ENCODE assay signal across 7 cellular contexts in genomic region chr16:74396521-74397017, GRCh38. TPM values are rescaled to one million over a fixed set of nuclear protein-coding genes. Genes with fewer than 3 reads are reported as not detected.
DNase-seq lines count a peak whose midpoint lies in the region; ATAC-seq, FAIRE-seq and TF ChIP-seq lines count a peak whose summit lies in the region.
"Not testable (repeated sequence)": the region's sequence is repeated elsewhere in the genome, so short reads cannot be mapped to it uniquely, and the experiment has no call there.

No MANE protein-coding gene starts in this region.

- H3K27ac Mint-ChIP-seq in neural progenitor cell, result peak overlapping the region; percentile 81
- H3K27ac Mint-ChIP-seq in stimulated activated effector memory CD8-positive, alpha-beta T cell treated with anti-CD3 and anti-CD28 coated beads, Interleukin-12 subunit alpha, Interleukin-12 subunit beta, amount 100 ng/mL, for 72 hours, result not testable (repeated sequence)

- TF ChIP-seq POLR2A in adrenal gland (IDR thresholded peaks at IDR 0.05), result peak in 1 of 2 donors; percentile 51

- not testable (repeated sequence) for H3K79me2 ChIP-seq in neural progenitor cell (ENCODE audit: low read depth)

- peak overlapping the region; percentile 17 to 81 (median 71) for H3K27ac ChIP-seq in adrenal gland
- H3K27ac ChIP-seq in left lung, neural progenitor cell: not testable (repeated sequence)

- H3K9me3 ChIP-seq in adrenal gland (replicated peaks in 1 of 3); left lung; neural progenitor cell (ENCODE audit: low read depth): not testable (repeated sequence)

- intact Hi-C loops in adrenal gland (cut with DNase I); Right ventricle myocardium inferior (cut with DNase I); left lung (cut with DNase I): not testable (repeated sequence)

- not testable (repeated sequence) for H3K27me3 ChIP-seq in adrenal gland, left lung, neural progenitor cell

- WGBS in adrenal gland, 4 donors, result 24 to 28% (median 25%) methylated on average over 6 to 7 of the region's 7 CpGs

- H3F3A ChIP-seq in neural progenitor cell (ENCODE audit: low read depth), result not testable (repeated sequence)

- peaks cover 6 to 20% of the 10 kb centered on the region in 2 donors for H3K4me1 ChIP-seq in adrenal gland (replicated peaks in 1 of 2)
- H3K4me1 ChIP-seq in left lung, neural progenitor cell: not testable (repeated sequence)

- not testable (repeated sequence) for FAIRE-seq in HTR-8/SVneo (lab: Jason Lieb, UNC)

- not testable (repeated sequence) for H4K20me1 ChIP-seq in neural progenitor cell (ENCODE audit: low read depth)

- H3K4me3 Mint-ChIP-seq in neural progenitor cell; stimulated activated effector memory CD8-positive, alpha-beta T cell treated with anti-CD3 and anti-CD28 coated beads, Interleukin-12 subunit alpha, Interleukin-12 subunit beta, amount 100 ng/mL, for 72 hours: not testable (repeated sequence)

- not testable (repeated sequence) for H3K4me3 ChIP-seq in adrenal gland, left lung, neural progenitor cell

- H3K4me2 ChIP-seq in neural progenitor cell, result not testable (repeated sequence)

- H3K27me3 Mint-ChIP-seq in neural progenitor cell (ENCODE audit: insufficient read depth, low read depth), result not testable (repeated sequence)

- not testable (repeated sequence) for H3K36me3 Mint-ChIP-seq in neural progenitor cell; stimulated activated effector memory CD8-positive, alpha-beta T cell treated with anti-CD3 and anti-CD28 coated beads, Interleukin-12 subunit alpha, Interleukin-12 subunit beta, amount 100 ng/mL, for 72 hours

- not testable (repeated sequence) for H2AFZ ChIP-seq in neural progenitor cell (replicated peaks)

- ATAC-seq in Right ventricle myocardium inferior (peak; percentile 30), left lung (peak; percentile 8)
- peak; percentile 33 for ATAC-seq in stimulated activated effector memory CD8-positive, alpha-beta T cell treated with anti-CD3 and anti-CD28 coated beads, Interleukin-12 subunit alpha, Interleukin-12 subunit beta, amount 100 ng/mL, for 72 hours

- not testable (repeated sequence) for TF ChIP-seq CTCF in adrenal gland (IDR thresholded peaks at IDR 0.05); left lung (IDR thresholded peaks at IDR 0.05); neural progenitor cell (IDR thresholded peaks at IDR 0.05)

- not testable (repeated sequence) for H3K4me1 Mint-ChIP-seq in neural progenitor cell; stimulated activated effector memory CD8-positive, alpha-beta T cell treated with anti-CD3 and anti-CD28 coated beads, Interleukin-12 subunit alpha, Interleukin-12 subunit beta, amount 100 ng/mL, for 72 hours

- peak; percentile 8 for DNase-seq in HTR-8/SVneo (ENCODE audit: insufficient read length, low spot score)
- DNase-seq in adrenal gland, result peak; percentile 58 to 92 (median 79)
- peak; percentile 61 for DNase-seq in dermis blood vessel endothelial cell
- DNase-seq in Right ventricle myocardium inferior (ENCODE audit: missing footprints); neural progenitor cell (ENCODE audit: low spot score); stimulated activated effector memory CD8-positive, alpha-beta T cell treated with anti-CD3 and anti-CD28 coated beads, Interleukin-12 subunit alpha, Interleukin-12 subunit beta, amount 100 ng/mL, for 72 hours (ENCODE audit: low spot score in 2 of 2): not testable (repeated sequence)
- peak in 1 of 2 donors; percentile 70 for DNase-seq in left lung

- H3K36me3 ChIP-seq in adrenal gland (replicated peaks in 1 of 2); left lung; neural progenitor cell: not testable (repeated sequence)

- H3K9ac ChIP-seq in neural progenitor cell, result not testable (repeated sequence)

- not testable (repeated sequence) for H3K9me3 Mint-ChIP-seq in neural progenitor cell; stimulated activated effector memory CD8-positive, alpha-beta T cell treated with anti-CD3 and anti-CD28 coated beads, Interleukin-12 subunit alpha, Interleukin-12 subunit beta, amount 100 ng/mL, for 72 hours

RNA-seq across cellular contexts. Expression of gene NPIPB15, which starts 20.5 kb away (rescaled TPM):
- 1 to 10 TPM in 5 of 8 donors, not detected in 3; 1.4 to 3.3 (median 1.8) TPM for total RNA-seq in adrenal gland
- polyA plus RNA-seq in adrenal gland, result 10 to 100 TPM in 2 of 3 donors, under 1 TPM in 1; 0.20 to 85.2 (median 78.5) TPM
- total RNA-seq in dermis blood vessel endothelial cell, result not detected in 2 replicates
- not detected for total RNA-seq in Right ventricle myocardium inferior
- total RNA-seq in left lung, result 1 to 10 TPM; 2.7 to 7.8 TPM
- total RNA-seq in neural progenitor cell (ENCODE audit: low replicate concordance), result 1.9 and 2.3 TPM in 2 replicates

RNA-seq across cellular contexts. Expression of gene CLEC18B, which starts 24.7 kb away (rescaled TPM):
- total RNA-seq in adrenal gland (10 to 100 TPM in 1 of 8 donors, 1 to 10 TPM in 5, not detected in 2; 1.3 to 10.9 (median 4.1) TPM), dermis blood vessel endothelial cell (not detected in 2 replicates), Right ventricle myocardium inferior (0.51 TPM), left lung (1 to 10 TPM in 1 of 2 donors, not detected in 1; 2.2 TPM), neural progenitor cell (ENCODE audit: low replicate concordance) (3.4 and 5.0 TPM in 2 replicates)
- 1 to 10 TPM in 2 of 3 donors, under 1 TPM in 1; 0.57 to 6.0 (median 3.4) TPM for polyA plus RNA-seq in adrenal gland
